Comparison of ENCODE assay signal across 9 cellular contexts in genomic region chr3:192817053-192817452, GRCh38.
DNase-seq lines count a peak whose midpoint lies in the region; ATAC-seq lines count a peak whose summit lies in the region.
"Had no signal": no experiment of that assay in that cellular context is flagged by ENCODE, and none has a peak within 500 bp of the region (broad histone marks: within the 10 kb centered on the region; RNA-seq: fewer than 3 reads in every experiment).

No MANE protein-coding gene starts in this region.

- intact Hi-C loops in sciatic nerve (cut with DNase I) = loop anchor here (5.0 kb wide), 1 partner anchor 225 kb away; no protein-coding TSS in a partner anchor

- peak; percentile 18 for DNase-seq in activated CD4-positive, alpha-beta T cell treated with anti-CD3 and anti-CD28 coated beads for 48 hours
- no peak for DNase-seq in activated CD4-positive, alpha-beta T cell treated with anti-CD3 and anti-CD28 coated beads, Interleukin-2, amount 50 U/mL, for 48 hours
- DNase-seq in activated CD4-positive, alpha-beta memory T cell treated with anti-CD3 and anti-CD28 coated beads, Interleukin-2, amount 10 ng/mL, durations not matched to agents 7 days and 5 days = no peak
- DNase-seq in renal cortical epithelial cell (ENCODE audit: low read depth) (peak; percentile 73), sciatic nerve (ENCODE audit: low spot score) (no peak), putamen (ENCODE audit: low spot score) (no peak)
- DNase-seq: occipital lobe had no signal

- no peaks in the 10 kb centered on the region for H3K36me3 Mint-ChIP-seq in activated CD4-positive, alpha-beta memory T cell treated with anti-CD3 and anti-CD28 coated beads, Interleukin-2, amount 10 ng/mL, durations not matched to agents 7 days and 5 days (ENCODE audit: low read depth)

- peaks cover 1% of the 10 kb centered on the region for H3K27me3 Mint-ChIP-seq in activated CD4-positive, alpha-beta memory T cell treated with anti-CD3 and anti-CD28 coated beads, Interleukin-2, amount 10 ng/mL, durations not matched to agents 7 days and 5 days

- POLR2A ChIA-PET in activated CD4-positive, alpha-beta memory T cell treated with anti-CD3 and anti-CD28 coated beads, Interleukin-2, amount 10 ng/mL, durations not matched to agents 7 days and 5 days (lab: Charles Lee) = interaction anchor here (0.9 to 8.0 kb wide), 6 partner anchors 16 to 100 kb away, joined by 3 to 65 read pairs (median 12); partner anchors contain the start of gene MB21D2

- ATAC-seq in HG02759 (IDR thresholded peaks at IDR 0.05; ENCODE audit: unreplicated experiment) (peak; percentile 63), HG03095 (IDR thresholded peaks at IDR 0.05; ENCODE audit: unreplicated experiment) (no peak), sciatic nerve (no peak)

- CTCF ChIA-PET in activated CD4-positive, alpha-beta memory T cell treated with anti-CD3 and anti-CD28 coated beads, Interleukin-2, amount 10 ng/mL, durations not matched to agents 7 days and 5 days (lab: Charles Lee) = interaction anchor here (0.6 to 11.0 kb wide), 18 partner anchors 10 to 1499 kb away, joined by 3 to 198 read pairs (median 4); partner anchors contain the start of gene MB21D2

- no peak overlapping the region for H3K4me3 Mint-ChIP-seq in activated CD4-positive, alpha-beta memory T cell treated with anti-CD3 and anti-CD28 coated beads, Interleukin-2, amount 10 ng/mL, durations not matched to agents 7 days and 5 days

- H3K9me3 Mint-ChIP-seq in activated CD4-positive, alpha-beta memory T cell treated with anti-CD3 and anti-CD28 coated beads, Interleukin-2, amount 10 ng/mL, durations not matched to agents 7 days and 5 days = no peaks in the 10 kb centered on the region

- peak overlapping the region; percentile 67 for H3K27ac Mint-ChIP-seq in activated CD4-positive, alpha-beta memory T cell treated with anti-CD3 and anti-CD28 coated beads, Interleukin-2, amount 10 ng/mL, durations not matched to agents 7 days and 5 days

- peaks cover 57% of the 10 kb centered on the region for H3K4me1 Mint-ChIP-seq in activated CD4-positive, alpha-beta memory T cell treated with anti-CD3 and anti-CD28 coated beads, Interleukin-2, amount 10 ng/mL, durations not matched to agents 7 days and 5 days

Comparison
In these comparisons a context has a peak if more than half of its experiments do, and no peak if none do; other contexts are left out.
1. DNase-seq: peak in activated CD4-positive, alpha-beta T cell treated with anti-CD3 and anti-CD28 coated beads for 48 hours (single experiment) and renal cortical epithelial cell (single experiment); none in activated CD4-positive, alpha-beta T cell treated with anti-CD3 and anti-CD28 coated beads, Interleukin-2, amount 50 U/mL, for 48 hours (0 of 2), activated CD4-positive, alpha-beta memory T cell treated with anti-CD3 and anti-CD28 coated beads, Interleukin-2, amount 10 ng/mL, durations not matched to agents 7 days and 5 days (single experiment), sciatic nerve (single experiment) and putamen (single experiment).